ENCODE assay signal across 14 cellular contexts in genomic region chr7:44063547-44063893, GRCh38. TPM values are rescaled to one million over a fixed set of nuclear protein-coding genes. Genes with fewer than 3 reads are reported as not detected.
DNase-seq lines count a peak whose midpoint lies in the region; ATAC-seq lines count a peak whose summit lies in the region.
"Had no signal": no experiment of that assay in that cellular context is flagged by ENCODE, and none has a peak within 500 bp of the region (broad histone marks: within the 10 kb centered on the region; RNA-seq: fewer than 3 reads in every experiment).

No MANE protein-coding gene starts in this region.

- no peaks in the 10 kb centered on the region for H4K20me1 ChIP-seq in Karpas-422 (ENCODE audit: insufficient read depth, low read depth, low read length)

- no peak overlapping the region for H3K4me3 ChIP-seq in Karpas-422 (ENCODE audit: low read length)
- H3K4me3 ChIP-seq: gastroesophageal sphincter, thyroid gland had no signal

- H3K4me1 ChIP-seq in Karpas-422 (ENCODE audit: low read length), result peaks cover 42% of the 10 kb centered on the region

- no peak overlapping the region for H2AFZ ChIP-seq in Karpas-422 (ENCODE audit: low read length)

- intact Hi-C loops in left ventricle myocardium superior (cut with micrococcal nuclease) (no loop called here), sciatic nerve (cut with DNase I) (no loop called here)

- H3K79me2 ChIP-seq in Karpas-422 (ENCODE audit: low read length), result no peaks in the 10 kb centered on the region

- H3K9me3 ChIP-seq in Karpas-422 (ENCODE audit: low read length), result no peaks in the 10 kb centered on the region
- H3K9me3 ChIP-seq: gastroesophageal sphincter, thyroid gland had no signal

- H3K4me2 ChIP-seq in Karpas-422 (ENCODE audit: low read depth, low read length, poor library complexity, severe bottlenecking), result no peak overlapping the region

- H3K9me2 ChIP-seq in Karpas-422 (replicated peaks; ENCODE audit: insufficient read depth, low read length), result no peaks in the 10 kb centered on the region

- DNase-seq in Karpas-422 (no peak), left ventricle myocardium superior (peak; percentile 33), sciatic nerve (ENCODE audit: low spot score) (peak; percentile 47), DMS79 (lab: John Stamatoyannopoulos, UW) (no peak)
- no peak for DNase-seq in stimulated activated CD8-positive, alpha-beta memory T cell treated with anti-CD3 and anti-CD28 coated beads, Interleukin-4, amount 100 ng/mL, for 48 hours
- DNase-seq: CD8-positive, alpha-beta T cell; GDM1; HFFc6; MV-4-11; stimulated activated CD4-positive, alpha-beta T cell treated with anti-CD3 and anti-CD28 coated beads, Interleukin-12 subunit alpha, Interleukin-12 subunit beta, amount 100 ng/mL, for 4 hours had no signal

- H3K36me3 ChIP-seq in Karpas-422 (ENCODE audit: insufficient read depth, low read length), result peaks cover 38% of the 10 kb centered on the region

- H3K9ac ChIP-seq in Karpas-422 (ENCODE audit: low read length), result no peak overlapping the region

- ATAC-seq in left ventricle myocardium superior, result no peak
- ATAC-seq in sciatic nerve, result no peak
- ATAC-seq: activated naive CD4-positive, alpha-beta T cell treated with anti-CD3 and anti-CD28 coated beads, Interleukin-2, amount 50 U/mL, for 72 hours; CD8-positive, alpha-beta T cell; gastroesophageal sphincter; SK-N-SH treated with all-trans-retinoic acid at 6 μM for 48 hours had no signal

- H3K27me3 ChIP-seq in Karpas-422 (ENCODE audit: low read length), result no peaks in the 10 kb centered on the region
- H3K27me3 ChIP-seq: gastroesophageal sphincter, thyroid gland had no signal

- H3K27ac ChIP-seq in Karpas-422 (ENCODE audit: low read length), result 0 out of 2 replicates have a peak overlapping the region, but pooled peaks have one; percentile 30
- H3K27ac ChIP-seq: thyroid gland had no signal

RNA-seq across cellular contexts. Expression of gene PGAM2, which starts 1.8 kb away (rescaled TPM):
- total RNA-seq in Karpas-422 (2014; rRNA removed; shearing (Covaris generic); ENCODE audit: low replicate concordance), result 1.9 TPM in 1 of 2 replicates, not detected in the other
- total RNA-seq in left ventricle myocardium superior (967 TPM), sciatic nerve (0.85 TPM)

RNA-seq across cellular contexts. Expression of gene POLM, which starts 18.8 kb away (rescaled TPM):
- total RNA-seq in Karpas-422 (2014; rRNA removed; shearing (Covaris generic); ENCODE audit: low replicate concordance), result 34.5 and 47.1 TPM in 2 replicates
- total RNA-seq in left ventricle myocardium superior (17.6 TPM), sciatic nerve (25.6 TPM)

RNA-seq across cellular contexts. Expression of gene DBNL, which starts 19.0 kb away (rescaled TPM):
- 116 and 184 TPM in 2 replicates for total RNA-seq in Karpas-422 (2014; rRNA removed; shearing (Covaris generic); ENCODE audit: low replicate concordance)
- total RNA-seq in left ventricle myocardium superior, result 31.2 TPM
- 85.1 TPM for total RNA-seq in sciatic nerve

RNA-seq across cellular contexts. Expression of gene AEBP1, which starts 40.6 kb away (rescaled TPM):
- total RNA-seq in Karpas-422 (2014; rRNA removed; shearing (Covaris generic); ENCODE audit: low replicate concordance), result 5.9 TPM in 1 of 2 replicates, not detected in the other
- 18.4 TPM for total RNA-seq in left ventricle myocardium superior
- total RNA-seq in sciatic nerve, result 236 TPM

RNA-seq across cellular contexts. Expression of gene POLD2, which starts 59.8 kb away (rescaled TPM):
- 165 and 217 TPM in 2 replicates for total RNA-seq in Karpas-422 (2014; rRNA removed; shearing (Covaris generic); ENCODE audit: low replicate concordance)
- total RNA-seq in left ventricle myocardium superior (92.9 TPM), sciatic nerve (67.0 TPM)

Comparison
In these comparisons a context has a peak if more than half of its experiments do, and no peak if none do; other contexts are left out.
1. DNase-seq: peak in left ventricle myocardium superior (single experiment) and sciatic nerve (single experiment); none in Karpas-422 (single experiment), stimulated activated CD8-positive, alpha-beta memory T cell treated with anti-CD3 and anti-CD28 coated beads, Interleukin-4, amount 100 ng/mL, for 48 hours (single experiment) and DMS79 (single experiment).
2. RNA of gene PGAM2, which starts 1.8 kb away (total RNA-seq): 967 TPM in left ventricle myocardium superior (single experiment); 0.85 TPM in sciatic nerve (single experiment) and 1.9 TPM in Karpas-422; every median in the first group is over 100 times any median in the second.